ENCODE assay signal across 8 cellular contexts in the genomic region with DNA sequence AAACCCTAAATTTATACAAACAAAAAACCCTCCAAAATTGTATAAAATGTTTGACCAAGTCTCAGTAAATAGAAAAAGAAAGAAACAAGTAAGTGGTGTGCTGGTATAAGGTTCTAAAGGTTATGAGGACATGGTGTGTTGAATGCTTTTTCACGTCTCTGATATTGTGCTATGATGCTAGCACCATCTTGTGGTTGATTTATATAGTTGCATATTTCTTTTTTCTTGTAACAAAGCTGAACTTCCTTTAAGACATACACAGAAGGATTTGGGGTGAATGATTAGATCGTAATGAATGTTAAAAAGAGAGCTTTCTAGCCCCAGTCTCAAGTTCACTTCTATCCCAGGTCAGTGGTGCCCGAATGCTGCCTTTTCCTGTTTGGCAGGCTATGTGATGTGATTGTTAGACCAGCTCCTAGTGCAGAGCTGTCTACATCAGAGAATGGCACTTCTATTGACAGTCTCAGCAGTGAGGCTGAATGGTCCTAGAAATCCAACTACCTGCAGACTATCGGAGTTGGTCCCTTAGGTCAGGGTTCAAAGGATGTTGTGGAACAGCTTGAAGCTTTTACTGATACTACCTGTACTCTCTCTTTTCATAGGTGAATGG. TPM values are rescaled to one million over a fixed set of nuclear protein-coding genes. Genes with fewer than 3 reads are reported as not detected.
A peak's percentile ranks its signal among the peaks of the same experiment; 100 is the strongest.
DNase-seq lines count a peak whose midpoint lies in the region; ATAC-seq, FAIRE-seq and TF ChIP-seq lines count a peak whose summit lies in the region.

No MANE protein-coding gene starts in this region.

- peak; percentile 77 for ATAC-seq in GM18517 (IDR thresholded peaks at IDR 0.05; ENCODE audit: unreplicated experiment)
- peak; percentile 80 for ATAC-seq in HG03135 (IDR thresholded peaks at IDR 0.05; ENCODE audit: unreplicated experiment)
- ATAC-seq in left colon, result peak; percentile 86

- FAIRE-seq in urothelium cell line (lab: Jason Lieb, UNC), result no peak

- CTCF ChIA-PET in BJ (lab: Yijun Ruan, JAX), result interaction anchor here (0.5 to 3.0 kb wide), 36 partner anchors 9 to 1092 kb away, joined by 3 to 13 read pairs (median 3); no protein-coding TSS in a partner anchor

- no peaks in the 10 kb centered on the region for H3K27me3 ChIP-seq in BJ (ENCODE audit: control insufficient read depth, insufficient read depth, low read length)

- DNase-seq in BJ (ENCODE audit: low read depth) (no peak), NCI-H82 treated with DMSO at 0.1 percent for 48 hours (lab: John Stamatoyannopoulos, UW; ENCODE audit: unreplicated experiment) (peak; percentile 22), cardiac fibroblast (ENCODE audit: low read depth in 2 of 2) (peak; percentile 75 to 78), left colon (no peak), urothelium cell line (ENCODE audit: low spot score) (peak; percentile 39)
- DNase-seq in stimulated activated CD4-positive, alpha-beta T cell treated with anti-CD3 and anti-CD28 coated beads, Interleukin-2, amount 100 ng/mL, for 48 hours, result no peak

- POLR2A ChIA-PET in BJ (lab: Charles Lee), result no interaction called here

- H3K4me3 ChIP-seq in BJ (ENCODE audit: low read depth, low read length) (no peak overlapping the region), cardiac fibroblast (replicated peaks in 1 of 2; ENCODE audit: low read depth in 2 of 2, low read length in 2 of 2) (no peak overlapping the region)

- intact Hi-C loops in left colon (cut with DNase I, micrococcal nuclease), result no loop called here

- H3K36me3 ChIP-seq in BJ (ENCODE audit: control insufficient read depth, insufficient read depth, low read length), result no peaks in the 10 kb centered on the region

- TF ChIP-seq CTCF in BJ (IDR thresholded peaks at IDR 0.05; ENCODE audit: insufficient read depth, low read depth, low read length) (peak; percentile 66), cardiac fibroblast (IDR thresholded peaks at IDR 0.05; ENCODE audit: low read depth, low read length) (peak; percentile 65)

RNA-seq across cellular contexts. Expression of a gene that starts 25.0 kb away (rescaled TPM):
- polyA plus RNA-seq in BJ (2011; rRNA removed), result 13.4 and 18.5 TPM in 2 replicates
- 11.0 and 12.0 TPM in 2 replicates for polyA minus RNA-seq in BJ (2011; rRNA and poly(A)+ RNA removed)
- total RNA-seq in left colon, result 10 to 100 TPM; 44.4 to 52.8 TPM

RNA-seq across cellular contexts. Expression of a gene that starts 25.3 kb away (rescaled TPM):
- polyA plus RNA-seq in BJ (2011; rRNA removed), result 16.1 and 31.1 TPM in 2 replicates
- polyA minus RNA-seq in BJ (2011; rRNA and poly(A)+ RNA removed), result 9.6 and 11.9 TPM in 2 replicates
- total RNA-seq in left colon, result 10 to 100 TPM; 31.7 to 34.0 TPM

Comparison
In these comparisons a context has a peak if more than half of its experiments do, and no peak if none do; other contexts are left out.
1. DNase-seq: peak in NCI-H82 treated with DMSO at 0.1 percent for 48 hours (single experiment), cardiac fibroblast (2 of 2) and urothelium cell line (single experiment); none in BJ (single experiment), left colon (0 of 2) and stimulated activated CD4-positive, alpha-beta T cell treated with anti-CD3 and anti-CD28 coated beads, Interleukin-2, amount 100 ng/mL, for 48 hours (0 of 2).
2. Peak in every context shown above with its lines, with median percentiles within 50 percentile points of each other: ATAC-seq.